Comparison of ENCODE assay signal across 8 cellular contexts in the genomic region with DNA sequence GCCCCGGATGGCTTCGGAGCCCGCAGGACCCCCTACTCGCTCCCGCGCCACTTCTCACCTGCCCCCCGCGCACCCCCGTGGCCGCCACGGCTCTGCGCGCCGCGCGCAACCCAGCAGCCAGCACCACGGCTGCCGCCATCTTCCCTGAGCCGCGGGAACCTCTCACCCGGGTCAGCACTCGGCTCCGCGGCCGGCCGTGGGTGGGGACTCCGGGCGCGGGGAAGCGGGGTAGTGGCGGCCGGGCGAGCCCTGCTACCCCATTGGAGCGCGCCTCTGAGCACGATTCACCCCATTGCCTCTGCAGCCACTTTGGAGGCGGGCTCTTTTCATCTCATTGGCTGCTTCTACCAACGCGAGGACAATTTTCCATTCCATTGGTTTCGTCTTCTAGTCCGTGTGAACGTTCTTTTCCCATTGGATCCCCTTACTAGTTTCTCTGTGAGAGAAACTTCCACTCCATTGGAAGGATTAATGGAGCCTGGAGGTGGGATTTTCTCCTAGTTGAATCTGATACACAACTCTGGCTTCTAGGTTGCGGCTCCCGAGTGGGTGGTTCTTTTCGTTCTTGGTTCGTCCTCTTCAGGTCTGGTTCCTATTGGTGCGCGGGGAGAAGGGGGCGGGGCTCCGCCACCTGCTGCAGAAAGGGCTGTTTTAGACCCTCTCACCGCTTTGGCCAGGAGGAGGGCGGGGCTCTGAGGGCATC. TPM values are rescaled to one million over a fixed set of nuclear protein-coding genes. Genes with fewer than 3 reads are reported as not detected.
DNase-seq lines count a peak whose midpoint lies in the region; ATAC-seq and TF ChIP-seq lines count a peak whose summit lies in the region.

A gene (minus strand): TSS at position 202 of the 703 bp plus-strand sequence. CDS start 63 bp downstream, at position 139.

- peak; percentile 87 for TF ChIP-seq POLR2A in breast epithelium (IDR thresholded peaks at IDR 0.05)

- TF ChIP-seq CTCF in VCaP (conservative IDR thresholded peaks at IDR 0.05), result no peak
- TF ChIP-seq CTCF in breast epithelium (IDR thresholded peaks at IDR 0.05), result no peak

- intact Hi-C loops in breast epithelium (cut with DNase I; ENCODE audit: low total_unique reads), result no loop called here

- ATAC-seq in GM18870 (IDR thresholded peaks at IDR 0.05; ENCODE audit: unreplicated experiment) (peak; percentile 60), HG03135 (IDR thresholded peaks at IDR 0.05; ENCODE audit: unreplicated experiment) (peak; percentile 69)

- peak within 1 kb of the TSS; percentile 96 for H2AFZ ChIP-seq in ACC112 (ENCODE audit: low read length, unreplicated experiment)

- DNase-seq in NCI-H2196 treated with DMSO at 0.1 percent for 48 hours (lab: John Stamatoyannopoulos, UW; ENCODE audit: unreplicated experiment) (peak; percentile 100), breast epithelium (ENCODE audit: low spot score in 2 of 2) (peak; percentile 95 to 98)

- H3K4me3 ChIP-seq in ACC112 (ENCODE audit: low read depth, low read length) (peak within 1 kb of the TSS; percentile 91), breast epithelium (peak within 1 kb of the TSS; percentile 83 to 96 (median 92)), iPS-18c (ENCODE audit: insufficient read depth, low read depth, low read length) (peak within 1 kb of the TSS; percentile 94), skeletal muscle tissue (ENCODE audit: low read length in 3 of 3) (peak within 1 kb of the TSS; percentile 82 to 93 (median 92))

- H3K4me1 ChIP-seq in ACC112 (ENCODE audit: control insufficient read depth, insufficient read depth, low read length, unreplicated experiment) (peaks cover 9% of the 10 kb centered on the region), breast epithelium (peaks cover 7% of the 10 kb centered on the region in 2 donors), skeletal muscle tissue (ENCODE audit: control insufficient read depth in 3 of 3, insufficient read depth in 3 of 3, low read length in 3 of 3) (peaks cover 36 to 41% (median 37%) of the 10 kb centered on the region in 3 donors)

- H3K27me3 ChIP-seq in ACC112 (ENCODE audit: insufficient read depth, low read length) (no peaks in the 10 kb centered on the region), breast epithelium (no peaks in the 10 kb centered on the region), skeletal muscle tissue (ENCODE audit: control insufficient read depth in 3 of 3, insufficient read depth in 3 of 3, low read length in 3 of 3) (no peaks in the 10 kb centered on the region)

- no peaks in the 10 kb centered on the region for H3K36me3 ChIP-seq in ACC112 (ENCODE audit: insufficient read depth, low read length)
- H3K36me3 ChIP-seq in breast epithelium, result no peaks in the 10 kb centered on the region
- peaks cover 0 to 2% (median 0%) of the 10 kb centered on the region in 3 donors for H3K36me3 ChIP-seq in skeletal muscle tissue (ENCODE audit: control insufficient read depth in 3 of 3, insufficient read depth in 3 of 3, low read length in 3 of 3)

- H3K9me3 ChIP-seq in breast epithelium, result no peaks in the 10 kb centered on the region
- no peaks in the 10 kb centered on the region for H3K9me3 ChIP-seq in iPS-18c (ENCODE audit: control insufficient read depth, insufficient read depth, low read length)
- H3K9me3 ChIP-seq in skeletal muscle tissue (ENCODE audit: control insufficient read depth in 3 of 3, low read length in 3 of 3), result no peaks in the 10 kb centered on the region

- H3K79me2 ChIP-seq in ACC112 (ENCODE audit: control insufficient read depth, insufficient read depth, low read length, unreplicated experiment), result no peaks in the 10 kb centered on the region

- peak within 1 kb of the TSS; percentile 88 to 99 (median 93) for H3K9ac ChIP-seq in skeletal muscle tissue (ENCODE audit: low read depth in 1 of 3, low read length in 3 of 3)

- H3K27ac ChIP-seq in ACC112 (ENCODE audit: low read depth, low read length) (peak within 1 kb of the TSS; percentile 63), VCaP (peak within 1 kb of the TSS; percentile 98), breast epithelium (peak within 1 kb of the TSS; percentile 96 to 97), skeletal muscle tissue (ENCODE audit: low read depth, low read length) (peak within 1 kb of the TSS; percentile 92)

RNA-seq across cellular contexts. Expression of the gene that starts here (rescaled TPM):
- total RNA-seq in breast epithelium, result 10 to 100 TPM; 25.0 to 55.7 (median 32.1) TPM
- total RNA-seq in skeletal muscle tissue, result 25.1 TPM

Comparison
In these comparisons a context has a peak if more than half of its experiments do, and no peak if none do; other contexts are left out.
1. Peak in every context shown above with its lines: DNase-seq, ATAC-seq, H3K4me3 ChIP-seq and H3K27ac ChIP-seq.